Comparison of ENCODE assay signal across 14 cellular contexts in the genomic region with DNA sequence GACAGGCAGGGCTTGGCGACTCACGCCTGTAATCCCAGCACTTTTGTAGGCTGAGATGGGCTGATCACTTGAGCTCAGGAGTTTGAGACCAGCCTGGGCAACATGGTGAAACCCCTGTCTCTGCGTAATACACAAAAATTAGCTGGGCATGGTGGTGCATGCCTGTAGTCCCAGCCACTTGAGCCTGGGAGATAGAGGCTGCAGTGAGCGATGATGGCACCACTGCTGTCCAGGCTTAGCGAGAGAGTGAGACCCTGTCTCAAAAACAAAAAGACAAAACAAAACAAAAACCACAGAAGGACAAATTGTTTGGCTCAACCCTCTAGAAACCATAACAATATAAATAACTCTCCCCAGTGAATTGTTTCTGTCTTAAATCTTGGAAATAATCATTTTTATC.
"Had no signal": no experiment of that assay in that cellular context is flagged by ENCODE, and none has a peak within 500 bp of the region (broad histone marks: within the 10 kb centered on the region; RNA-seq: fewer than 3 reads in every experiment).

No MANE protein-coding gene starts in this region.

- ATAC-seq: esophagus mucosa; heart right ventricle; left lobe of liver; naive thymus-derived CD4-positive, alpha-beta T cell; stimulated activated memory B cell treated with anti-CD40 and anti-IgM and Interleukin-4, amounts not matched to agents 10 μg/mL and 1 μg/mL and 100 μg/mL, for 72 hours had no signal

- H3K4me3 ChIP-seq: coronary artery, heart right ventricle, ovary had no signal

- H3K4me1 ChIP-seq: heart right ventricle had no signal

- H3K36me3 ChIP-seq: heart right ventricle, ovary had no signal

- H3K27me3 ChIP-seq: heart right ventricle, ovary had no signal

- H3K27ac ChIP-seq: coronary artery, heart right ventricle, ovary had no signal

- H3K9me3 ChIP-seq: heart right ventricle, ovary had no signal

- DNase-seq: effector CD8-positive, alpha-beta T cell; heart right ventricle; kidney glomerular epithelial cell; mammary epithelial cell; naive thymus-derived CD4-positive, alpha-beta T cell; nucleus accumbens; ovary; right cardiac atrium; stimulated activated CD4-positive, alpha-beta T cell treated with anti-CD3 and anti-CD28 coated beads, Interleukin-4, amount 100 ng/mL, for 1 hour; trophoblast cell had no signal
